Comparison of ENCODE assay signal across 8 cellular contexts in the genomic region with DNA sequence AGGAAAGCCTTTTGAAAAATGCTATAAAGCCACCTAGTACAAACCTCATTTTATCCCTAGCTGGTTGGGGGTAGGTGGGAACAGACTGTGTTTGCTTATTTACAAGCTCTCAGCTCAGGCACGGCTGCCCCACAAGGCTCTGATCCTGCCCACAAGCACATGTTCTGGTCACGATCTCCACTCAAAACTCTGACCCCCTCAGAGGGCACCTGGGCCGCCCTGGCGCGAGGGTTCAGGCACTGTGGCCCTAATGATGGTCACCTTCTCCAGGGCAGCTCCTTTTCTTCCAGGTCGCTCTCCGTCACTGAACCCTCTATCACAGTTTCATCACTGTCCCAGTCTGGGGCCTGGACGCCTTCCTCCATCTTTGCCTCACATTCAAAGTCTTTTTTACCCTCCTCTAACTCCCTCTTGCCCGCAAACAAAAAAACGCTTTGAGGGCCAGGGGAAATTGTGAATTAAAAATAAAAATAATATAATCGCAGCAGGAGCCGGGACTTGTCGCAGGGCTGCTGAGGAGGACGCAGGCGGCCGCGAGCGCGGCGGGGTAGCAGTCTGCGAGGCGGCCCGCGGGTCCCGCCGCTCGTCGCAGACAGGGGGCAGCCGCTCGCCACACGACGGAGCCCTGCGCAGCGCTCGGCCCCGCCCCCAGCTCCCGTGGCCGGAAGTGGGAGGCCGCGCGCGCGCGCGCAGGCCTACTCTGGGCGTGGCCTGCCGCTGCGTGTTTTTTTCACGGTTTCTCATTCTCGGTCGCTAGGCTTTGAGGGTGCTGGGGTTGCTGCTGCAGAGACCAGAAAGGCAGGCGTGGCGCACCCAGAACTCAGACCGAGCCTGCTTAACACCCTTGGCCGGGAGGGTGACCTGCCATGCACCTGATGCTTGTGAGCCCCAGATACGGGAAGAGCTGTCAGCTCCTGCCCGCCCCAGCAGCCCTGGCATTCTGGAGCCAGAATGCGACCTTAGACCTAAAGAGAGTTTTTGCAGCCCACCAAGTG. TPM values are rescaled to one million over a fixed set of nuclear protein-coding genes. Genes with fewer than 3 reads are reported as not detected.
A peak's percentile ranks its signal among the peaks of the same experiment; 100 is the strongest.
DNase-seq lines count a peak whose midpoint lies in the region; ATAC-seq and TF ChIP-seq lines count a peak whose summit lies in the region.

A gene with protein sequence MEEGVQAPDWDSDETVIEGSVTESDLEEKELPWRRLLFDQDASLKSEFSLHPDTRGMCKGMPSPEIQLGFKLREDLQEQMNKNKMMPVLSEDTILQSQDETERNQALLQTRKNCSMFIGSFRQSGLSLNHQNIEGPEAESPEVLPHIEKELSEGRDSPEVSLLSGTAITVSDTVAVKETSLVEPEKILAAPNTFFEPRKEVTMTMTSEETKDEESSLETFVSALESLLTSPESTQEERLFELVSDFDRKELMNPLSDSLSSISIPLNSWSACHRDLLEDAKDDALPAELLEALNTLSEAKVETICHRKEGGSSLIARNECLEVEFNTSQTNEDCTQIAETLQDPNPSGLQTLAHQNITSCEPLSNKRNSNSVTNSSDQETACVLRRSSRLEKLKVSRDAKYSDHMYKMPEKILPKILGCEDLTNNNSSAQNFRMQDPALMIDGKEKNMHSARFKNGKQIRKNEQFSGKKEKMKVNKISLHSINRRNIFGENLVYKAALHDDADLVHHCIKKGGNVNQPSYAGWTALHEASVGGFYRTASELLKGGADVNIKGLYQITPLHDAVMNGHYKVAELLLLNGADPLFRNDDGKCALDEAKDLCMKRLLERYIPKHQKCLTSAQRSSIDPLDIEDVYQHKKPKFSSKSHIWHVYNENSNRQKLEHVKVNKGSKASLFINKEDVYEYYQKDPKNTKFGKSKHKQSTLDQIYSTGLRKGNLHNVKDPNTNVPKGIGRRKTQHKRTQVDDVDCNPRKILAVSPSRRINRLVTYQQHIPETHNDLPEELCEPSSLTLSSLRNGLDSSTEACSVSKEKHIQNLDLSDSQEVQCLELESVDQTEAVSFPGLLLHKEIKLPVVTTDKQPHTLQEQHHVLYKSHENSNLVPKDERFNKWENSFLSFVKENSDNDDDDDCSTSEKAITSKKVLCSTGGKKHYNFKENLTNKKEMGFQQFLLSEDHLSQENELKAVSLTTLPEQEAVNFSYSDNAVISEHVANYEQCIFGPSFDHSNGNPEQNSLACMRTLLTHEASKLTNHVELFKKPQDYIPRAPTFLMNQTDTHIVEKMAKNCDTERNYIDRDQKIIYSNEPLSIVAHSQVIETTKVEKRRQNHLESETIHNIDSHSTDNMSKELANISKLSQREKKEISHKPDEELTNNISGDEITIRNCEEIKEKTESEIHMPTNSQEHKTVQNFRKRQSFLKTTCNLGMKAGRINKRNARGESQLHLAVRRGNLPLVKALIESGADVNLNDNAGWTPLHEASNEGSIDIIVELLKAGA (N-terminal part only) (minus strand): TSS at position 557 of the 995 bp plus-strand sequence. CDS start 192 bp downstream, at position 365.

- no peak for TF ChIP-seq EP300 in transverse colon (IDR thresholded peaks at IDR 0.05; ENCODE audit: low read depth)

- no peaks in the 10 kb centered on the region for H3K36me3 ChIP-seq in transverse colon

- peak; percentile 96 for ATAC-seq in HG02571 (IDR thresholded peaks at IDR 0.05; ENCODE audit: unreplicated experiment)

- TF ChIP-seq CTCF in GM12864 (IDR thresholded peaks at IDR 0.05; ENCODE audit: low read depth, low read length, missing control alignments), result peak; percentile 64
- peak; percentile 48 to 87 (median 77) for TF ChIP-seq CTCF in transverse colon (IDR thresholded peaks at IDR 0.05)

- TF ChIP-seq POLR2A in transverse colon (IDR thresholded peaks at IDR 0.05), result peak; percentile 38

- no peaks in the 10 kb centered on the region for H3K9me3 ChIP-seq in transverse colon

- H3K27ac ChIP-seq in transverse colon, result peak within 1 kb of the TSS; percentile 74 to 84 (median 78)

- 1 to 8% methylated on average over 23 to 50 of the region's 58 CpGs for WGBS in transverse colon (ENCODE audit: low coverage in 1 of 2), 2 donors

- H3K27me3 ChIP-seq in transverse colon, result no peaks in the 10 kb centered on the region

- H3K4me3 ChIP-seq in GM12864 (ENCODE audit: low read depth, low read length) (peak within 1 kb of the TSS; percentile 67), transverse colon (peak within 1 kb of the TSS; percentile 29 to 75 (median 56))

- peaks cover 0 to 12% (median 2%) of the 10 kb centered on the region in 4 donors for H3K4me1 ChIP-seq in transverse colon

- intact Hi-C loops in cardiac septum (cut with DNase I) (loop anchor here (2.0 to 10.0 kb wide), 4 partner anchors 101 to 478 kb away; a partner anchor contains a TSS), transverse colon (cut with DNase I; ENCODE audit: low total_unique reads) (loop anchor here (10.0 kb wide), 2 partner anchors 98 to 448 kb away; a partner anchor contains a TSS)

- in situ Hi-C loops in transverse colon (cut with MboI; ENCODE audit: low pct_ligation_motif_present in 1 of 4, low pct_unique_long_range_greater_than_20kb in 1 of 4, low sequenced_read_pairs in 3 of 4), result loop anchor here (10.0 to 25.0 kb wide), 6 partner anchors 101 to 451 kb away; a partner anchor contains a TSS

- DNase-seq in GM12864 (ENCODE audit: low read depth), result peak; percentile 40
- peak; percentile 88 for DNase-seq in NAMALWA (ENCODE audit: low spot score)
- peak; percentile 72 for DNase-seq in SKM-1 treated with dmso at 0.1 percent for 144 hours (lab: John Stamatoyannopoulos, UW; ENCODE audit: unreplicated experiment)
- peak; percentile 76 for DNase-seq in activated naive CD8-positive, alpha-beta T cell treated with anti-CD3 and anti-CD28 coated beads, Interleukin-2, amount 50 U/mL, for 16 hours (ENCODE audit: low read depth, low spot score)
- DNase-seq in cardiac septum (ENCODE audit: low spot score), result peak; percentile 94
- DNase-seq in pons (ENCODE audit: low spot score), result peak; percentile 83
- peak; percentile 91 for DNase-seq in transverse colon

RNA-seq across cellular contexts. Expression of the gene that starts here (rescaled TPM):
- total RNA-seq in cardiac septum (0.13 TPM), transverse colon (under 1 TPM in 1 of 4 donors, not detected in 3; 0.16 TPM)

Comparison
In these comparisons a context has a peak if more than half of its experiments do, and no peak if none do; other contexts are left out.
1. Peak in every context shown above with its lines: DNase-seq, ATAC-seq, H3K4me3 ChIP-seq and H3K27ac ChIP-seq.
2. Peak in DNase-seq in cardiac septum; RNA of the gene not detected or under 1 TPM.
3. Peak in DNase-seq, H3K4me3 ChIP-seq and H3K27ac ChIP-seq in transverse colon; RNA of the gene not detected or under 1 TPM.
4. DNase-seq: peak in every context shown above with its lines; median percentile 94 in cardiac septum; 91 in transverse colon; 88 in NAMALWA; 83 in pons; 76 in activated naive CD8-positive, alpha-beta T cell treated with anti-CD3 and anti-CD28 coated beads, Interleukin-2, amount 50 U/mL, for 16 hours; 72 in SKM-1 treated with dmso at 0.1 percent for 144 hours; 40 in GM12864.